Comparison of ENCODE assay signal across 13 cellular contexts in the genomic region with DNA sequence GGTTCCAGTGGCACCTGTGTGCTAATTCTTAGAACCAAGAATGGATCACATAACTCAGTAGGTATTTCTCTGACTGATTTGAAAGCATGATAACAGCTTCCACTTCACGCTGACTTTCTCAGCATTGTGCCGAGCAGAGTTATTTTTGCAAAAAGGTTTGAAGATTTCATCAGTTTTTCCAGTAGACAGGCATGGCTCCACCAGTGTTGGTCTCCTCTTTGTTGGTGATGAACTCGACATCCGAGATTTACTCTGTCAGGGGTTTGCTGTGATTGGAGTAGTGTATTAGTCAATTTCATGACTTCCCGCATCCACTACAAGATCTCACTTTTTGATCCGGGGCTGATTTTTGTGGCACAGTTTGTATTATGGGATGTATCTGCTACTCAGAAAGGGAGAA.
A peak's percentile ranks its signal among the peaks of the same experiment; 100 is the strongest.
DNase-seq lines count a peak whose midpoint lies in the region; ATAC-seq and TF ChIP-seq lines count a peak whose summit lies in the region.
"Had no signal": no experiment of that assay in that cellular context is flagged by ENCODE, and none has a peak within 500 bp of the region (broad histone marks: within the 10 kb centered on the region; RNA-seq: fewer than 3 reads in every experiment).

No MANE protein-coding gene starts in this region.

- peak overlapping the region; percentile 29 to 67 (median 53) for H3K4me3 Mint-ChIP-seq in CD8-positive, alpha-beta memory T cell
- peak overlapping the region; percentile 6 for H3K4me3 Mint-ChIP-seq in T-helper 1 cell treated with Interleukin-12 subunit alpha and Interleukin-12 subunit beta and Interleukin-4 antibody, amounts not matched to agents 30 μg/mL and 1 μg/mL, for 36 hours
- H3K4me3 Mint-ChIP-seq in activated naive CD8-positive, alpha-beta T cell treated with anti-CD3 and anti-CD28 coated beads for 36 hours, result peak overlapping the region; percentile 42
- peak overlapping the region; percentile 39 for H3K4me3 Mint-ChIP-seq in natural killer cell treated with Interleukin-12 subunit alpha and Interleukin-12 subunit beta and Interleukin-15 and Interleukin-18, amount 100 ng/mL, for 72 hours
- H3K4me3 Mint-ChIP-seq: stimulated activated memory B cell treated with anti-CD40 and anti-IgM and Interleukin-4, amounts not matched to agents 10 μg/mL and 1 μg/mL and 100 μg/mL, for 72 hours had no signal

- no peaks in the 10 kb centered on the region for H3K27me3 ChIP-seq in CD8-positive, alpha-beta memory T cell (ENCODE audit: insufficient read depth, low read length, poor library complexity, severe bottlenecking)
- H3K27me3 ChIP-seq: brain microvascular endothelial cell, gastroesophageal sphincter, Peyer's patch had no signal

- peak in 1 of 5 donors; percentile 36 for DNase-seq in CD8-positive, alpha-beta memory T cell
- DNase-seq in activated naive CD8-positive, alpha-beta T cell treated with anti-CD3 and anti-CD28 coated beads for 36 hours, result peak; percentile 52
- DNase-seq in natural killer cell treated with Interleukin-12 subunit alpha and Interleukin-12 subunit beta and Interleukin-15 and Interleukin-18, amount 100 ng/mL, for 72 hours (ENCODE audit: low spot score), result no peak
- no peak for DNase-seq in medulla oblongata (ENCODE audit: extremely low spot score)
- no peak for DNase-seq in NCI-H187 treated with DMSO at 0.1 percent for 48 hours (lab: John Stamatoyannopoulos, UW)
- no peak for DNase-seq in GM10266 (ENCODE audit: extremely low spot score)
- DNase-seq: brain microvascular endothelial cell, Peyer's patch, psoas muscle had no signal

- no peaks in the 10 kb centered on the region for H3K9me3 Mint-ChIP-seq in CD8-positive, alpha-beta memory T cell
- H3K9me3 Mint-ChIP-seq in T-helper 1 cell treated with Interleukin-12 subunit alpha and Interleukin-12 subunit beta and Interleukin-4 antibody, amounts not matched to agents 30 μg/mL and 1 μg/mL, for 36 hours, result no peaks in the 10 kb centered on the region
- H3K9me3 Mint-ChIP-seq in activated naive CD8-positive, alpha-beta T cell treated with anti-CD3 and anti-CD28 coated beads for 36 hours, result no peaks in the 10 kb centered on the region
- no peaks in the 10 kb centered on the region for H3K9me3 Mint-ChIP-seq in natural killer cell treated with Interleukin-12 subunit alpha and Interleukin-12 subunit beta and Interleukin-15 and Interleukin-18, amount 100 ng/mL, for 72 hours
- H3K9me3 Mint-ChIP-seq: stimulated activated memory B cell treated with anti-CD40 and anti-IgM and Interleukin-4, amounts not matched to agents 10 μg/mL and 1 μg/mL and 100 μg/mL, for 72 hours had no signal

- H3K4me3 ChIP-seq in CD8-positive, alpha-beta memory T cell (ENCODE audit: low read length), result no peak overlapping the region
- H3K4me3 ChIP-seq: gastroesophageal sphincter, Peyer's patch, psoas muscle had no signal

- CTCF ChIA-PET in CD8-positive, alpha-beta memory T cell (lab: Charles Lee), result interaction anchor here (1.0 kb wide), 1 partner anchor 75 kb away, joined by 3 read pairs; no protein-coding TSS in a partner anchor

- peak overlapping the region; percentile 61 to 98 (median 82) for H3K27ac Mint-ChIP-seq in CD8-positive, alpha-beta memory T cell
- H3K27ac Mint-ChIP-seq in T-helper 1 cell treated with Interleukin-12 subunit alpha and Interleukin-12 subunit beta and Interleukin-4 antibody, amounts not matched to agents 30 μg/mL and 1 μg/mL, for 36 hours, result peak overlapping the region; percentile 11
- peak overlapping the region; percentile 91 for H3K27ac Mint-ChIP-seq in activated naive CD8-positive, alpha-beta T cell treated with anti-CD3 and anti-CD28 coated beads for 36 hours
- H3K27ac Mint-ChIP-seq in natural killer cell treated with Interleukin-12 subunit alpha and Interleukin-12 subunit beta and Interleukin-15 and Interleukin-18, amount 100 ng/mL, for 72 hours, result peak overlapping the region; percentile 67 to 85
- H3K27ac Mint-ChIP-seq: stimulated activated memory B cell treated with anti-CD40 and anti-IgM and Interleukin-4, amounts not matched to agents 10 μg/mL and 1 μg/mL and 100 μg/mL, for 72 hours had no signal

- POLR2A ChIA-PET in CD8-positive, alpha-beta memory T cell (lab: Charles Lee), result no interaction called here

- peaks cover 0 to 30% (median 12%) of the 10 kb centered on the region in 3 donors for H3K36me3 Mint-ChIP-seq in CD8-positive, alpha-beta memory T cell
- peaks cover 31% of the 10 kb centered on the region for H3K36me3 Mint-ChIP-seq in T-helper 1 cell treated with Interleukin-12 subunit alpha and Interleukin-12 subunit beta and Interleukin-4 antibody, amounts not matched to agents 30 μg/mL and 1 μg/mL, for 36 hours (ENCODE audit: low read depth)
- H3K36me3 Mint-ChIP-seq in activated naive CD8-positive, alpha-beta T cell treated with anti-CD3 and anti-CD28 coated beads for 36 hours, result peaks cover 44% of the 10 kb centered on the region
- no peaks in the 10 kb centered on the region for H3K36me3 Mint-ChIP-seq in natural killer cell treated with Interleukin-12 subunit alpha and Interleukin-12 subunit beta and Interleukin-15 and Interleukin-18, amount 100 ng/mL, for 72 hours
- H3K36me3 Mint-ChIP-seq: stimulated activated memory B cell treated with anti-CD40 and anti-IgM and Interleukin-4, amounts not matched to agents 10 μg/mL and 1 μg/mL and 100 μg/mL, for 72 hours had no signal

- H3K4me1 Mint-ChIP-seq in CD8-positive, alpha-beta memory T cell, result peaks cover 8 to 72% (median 67%) of the 10 kb centered on the region in 3 donors
- H3K4me1 Mint-ChIP-seq in T-helper 1 cell treated with Interleukin-12 subunit alpha and Interleukin-12 subunit beta and Interleukin-4 antibody, amounts not matched to agents 30 μg/mL and 1 μg/mL, for 36 hours (ENCODE audit: low read depth), result peaks cover 61% of the 10 kb centered on the region
- H3K4me1 Mint-ChIP-seq in activated naive CD8-positive, alpha-beta T cell treated with anti-CD3 and anti-CD28 coated beads for 36 hours, result peaks cover 73% of the 10 kb centered on the region
- peaks cover 71% of the 10 kb centered on the region in 2 donors for H3K4me1 Mint-ChIP-seq in natural killer cell treated with Interleukin-12 subunit alpha and Interleukin-12 subunit beta and Interleukin-15 and Interleukin-18, amount 100 ng/mL, for 72 hours (ENCODE audit: low read depth in 2 of 2)
- H3K4me1 Mint-ChIP-seq: stimulated activated memory B cell treated with anti-CD40 and anti-IgM and Interleukin-4, amounts not matched to agents 10 μg/mL and 1 μg/mL and 100 μg/mL, for 72 hours had no signal

- H3K27ac ChIP-seq in CD8-positive, alpha-beta memory T cell (ENCODE audit: low read depth, low read length), result no peak overlapping the region
- H3K27ac ChIP-seq: brain microvascular endothelial cell, gastroesophageal sphincter, Peyer's patch, psoas muscle had no signal

- no peaks in the 10 kb centered on the region for H3K9me3 ChIP-seq in CD8-positive, alpha-beta memory T cell (ENCODE audit: low read length)
- H3K9me3 ChIP-seq: gastroesophageal sphincter, Peyer's patch, psoas muscle had no signal

- TF ChIP-seq CTCF in GM10266 (IDR thresholded peaks at IDR 0.05; ENCODE audit: control insufficient read depth, insufficient read depth, low read depth, missing control alignments), result no peak

- H3K4me1 ChIP-seq in CD8-positive, alpha-beta memory T cell (ENCODE audit: insufficient read depth, low read length), result peaks cover 87% of the 10 kb centered on the region
- H3K4me1 ChIP-seq: gastroesophageal sphincter, Peyer's patch had no signal

- H3K36me3 ChIP-seq in CD8-positive, alpha-beta memory T cell (ENCODE audit: insufficient read depth, low read length), result no peaks in the 10 kb centered on the region
- H3K36me3 ChIP-seq: brain microvascular endothelial cell, gastroesophageal sphincter, Peyer's patch had no signal

- peak in 1 of 2 donors; percentile 70 for ATAC-seq in natural killer cell treated with Interleukin-12 subunit alpha and Interleukin-12 subunit beta and Interleukin-15 and Interleukin-18, amount 100 ng/mL, for 72 hours
- ATAC-seq in GM21737 (IDR thresholded peaks at IDR 0.05; ENCODE audit: unreplicated experiment), result no peak
- ATAC-seq: gastroesophageal sphincter; psoas muscle; stimulated activated memory B cell treated with anti-CD40 and anti-IgM and Interleukin-4, amounts not matched to agents 10 μg/mL and 1 μg/mL and 100 μg/mL, for 72 hours had no signal

- H3K27me3 Mint-ChIP-seq in CD8-positive, alpha-beta memory T cell, result no peaks in the 10 kb centered on the region
- H3K27me3 Mint-ChIP-seq in T-helper 1 cell treated with Interleukin-12 subunit alpha and Interleukin-12 subunit beta and Interleukin-4 antibody, amounts not matched to agents 30 μg/mL and 1 μg/mL, for 36 hours (ENCODE audit: low read depth), result no peaks in the 10 kb centered on the region
- H3K27me3 Mint-ChIP-seq in activated naive CD8-positive, alpha-beta T cell treated with anti-CD3 and anti-CD28 coated beads for 36 hours, result no peaks in the 10 kb centered on the region
- H3K27me3 Mint-ChIP-seq in natural killer cell treated with Interleukin-12 subunit alpha and Interleukin-12 subunit beta and Interleukin-15 and Interleukin-18, amount 100 ng/mL, for 72 hours, result no peaks in the 10 kb centered on the region
- H3K27me3 Mint-ChIP-seq: stimulated activated memory B cell treated with anti-CD40 and anti-IgM and Interleukin-4, amounts not matched to agents 10 μg/mL and 1 μg/mL and 100 μg/mL, for 72 hours had no signal

Comparison
In these comparisons a context has a peak if more than half of its experiments do, and no peak if none do; other contexts are left out.
1. H3K27ac Mint-ChIP-seq: peak in every context shown above with its lines; median percentile 91 in activated naive CD8-positive, alpha-beta T cell treated with anti-CD3 and anti-CD28 coated beads for 36 hours; 82 in CD8-positive, alpha-beta memory T cell; 76 in natural killer cell treated with Interleukin-12 subunit alpha and Interleukin-12 subunit beta and Interleukin-15 and Interleukin-18, amount 100 ng/mL, for 72 hours; 11 in T-helper 1 cell treated with Interleukin-12 subunit alpha and Interleukin-12 subunit beta and Interleukin-4 antibody, amounts not matched to agents 30 μg/mL and 1 μg/mL, for 36 hours.